Comparison of ENCODE assay signal across 10 cellular contexts in the genomic region with DNA sequence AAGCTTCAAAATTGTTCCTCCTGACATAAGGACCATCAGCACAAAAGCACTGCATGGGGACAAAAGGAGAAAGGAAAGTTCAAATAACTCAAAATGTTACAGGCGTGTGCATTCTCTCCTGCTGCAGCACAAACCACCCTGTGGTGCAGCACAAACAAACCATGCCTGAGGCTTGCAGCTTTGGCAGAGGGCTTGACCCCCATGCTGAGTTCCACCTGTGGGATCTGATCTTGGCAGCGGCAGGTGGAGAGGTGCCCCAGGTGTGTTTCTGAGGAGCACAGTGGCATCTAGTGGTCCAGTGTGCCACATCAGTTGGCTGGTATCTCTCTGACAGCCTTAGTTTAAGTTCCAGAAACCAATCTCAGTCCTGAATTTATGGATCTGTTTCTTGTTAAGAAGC.
DNase-seq lines count a peak whose midpoint lies in the region; ATAC-seq, FAIRE-seq and TF ChIP-seq lines count a peak whose summit lies in the region.
"Had no signal": no experiment of that assay in that cellular context is flagged by ENCODE, and none has a peak within 500 bp of the region (broad histone marks: within the 10 kb centered on the region; RNA-seq: fewer than 3 reads in every experiment).

No MANE protein-coding gene starts in this region.

- DNase-seq in GM13976 (ENCODE audit: low spot score) (no peak), NCI-H1417 treated with DMSO at 0.1 percent for 48 hours (lab: John Stamatoyannopoulos, UW) (peak; percentile 69), astrocyte (ENCODE audit: low read depth) (no peak), mucosa of descending colon (peak in 2 of 3 donors; percentile 49 to 59), hippocampal formation (lab: John Stamatoyannopoulos, UW) (no peak), suprapubic skin (ENCODE audit: low spot score in 2 of 2) (no peak)

- ATAC-seq in mucosa of descending colon (no peak), GM18505 (IDR thresholded peaks at IDR 0.05; ENCODE audit: unreplicated experiment) (no peak)
- no peak for ATAC-seq in activated CD4-positive, CD25-positive, alpha-beta regulatory T cell treated with anti-CD3 and anti-CD28 coated beads, Interleukin-2, amount 50 U/mL, for 24 hours

- no peaks in the 10 kb centered on the region for H4K20me1 ChIP-seq in astrocyte (ENCODE audit: insufficient read depth, low read length)

- H3K4me3 Mint-ChIP-seq in astrocyte (ENCODE audit: unreplicated experiment): no peak overlapping the region
- H3K4me3 Mint-ChIP-seq: neural crest cell; T-helper 2 cell treated with Interferon-gamma antibody and Interleukin-4, amounts not matched to agents 5 μg/mL and 100 μg/mL, for 36 hours had no signal

- H3K27me3 ChIP-seq in astrocyte (ENCODE audit: insufficient read depth, low read length) (no peaks in the 10 kb centered on the region), suprapubic skin (no peaks in the 10 kb centered on the region)

- H3K4me1 ChIP-seq in astrocyte (ENCODE audit: insufficient read depth, low read length) (peaks cover 10% of the 10 kb centered on the region), mucosa of descending colon (ENCODE audit: low read depth) (peaks cover 4% of the 10 kb centered on the region), suprapubic skin (peaks cover 3% of the 10 kb centered on the region)

- H3K27ac ChIP-seq in astrocyte (ENCODE audit: low read depth, low read length) (no peak overlapping the region), suprapubic skin (no peak overlapping the region)

- H3K4me3 ChIP-seq in astrocyte (ENCODE audit: insufficient read depth, low read depth, low read length): no peak overlapping the region
- no peak overlapping the region for H3K4me3 ChIP-seq in mucosa of descending colon
- no peak overlapping the region for H3K4me3 ChIP-seq in suprapubic skin

- H2AFZ ChIP-seq in astrocyte (ENCODE audit: low read depth, low read length): no peak overlapping the region

- H3K4me1 Mint-ChIP-seq in astrocyte (ENCODE audit: low read depth, unreplicated experiment): peaks cover 36% of the 10 kb centered on the region

- H3K36me3 Mint-ChIP-seq in astrocyte (ENCODE audit: low read depth, unreplicated experiment): peaks cover 24% of the 10 kb centered on the region

- H3K9ac ChIP-seq in astrocyte (ENCODE audit: low read length): no peak overlapping the region

- no peak for FAIRE-seq in astrocyte (lab: Jason Lieb, UNC)

- intact Hi-C loops in mucosa of descending colon (cut with DNase I, micrococcal nuclease): no loop called here

- in situ Hi-C loops in GM13976 (cut with MboI; ENCODE audit: low sequenced_read_pairs, unreplicated experiment): no loop called here

- no peak for TF ChIP-seq EP300 in suprapubic skin (IDR thresholded peaks at IDR 0.05)

- TF ChIP-seq POLR2A in GM18505 (IDR thresholded peaks at IDR 0.05; ENCODE audit: borderline replicate concordance, extremely low read depth, insufficient read depth, insufficient read length): no peak
- no peak for TF ChIP-seq POLR2A in suprapubic skin (IDR thresholded peaks at IDR 0.05)

- no peaks in the 10 kb centered on the region for H3K79me2 ChIP-seq in astrocyte (ENCODE audit: insufficient read depth, low read length)

- H3K9me3 ChIP-seq in astrocyte (ENCODE audit: insufficient read depth, low read depth, low read length): no peaks in the 10 kb centered on the region
- H3K9me3 ChIP-seq in mucosa of descending colon: no peaks in the 10 kb centered on the region
- no peaks in the 10 kb centered on the region for H3K9me3 ChIP-seq in suprapubic skin

- H3K9me3 Mint-ChIP-seq in astrocyte (ENCODE audit: unreplicated experiment): no peaks in the 10 kb centered on the region
- H3K9me3 Mint-ChIP-seq: neural crest cell; T-helper 2 cell treated with Interferon-gamma antibody and Interleukin-4, amounts not matched to agents 5 μg/mL and 100 μg/mL, for 36 hours had no signal

- H3K27ac Mint-ChIP-seq in astrocyte (ENCODE audit: unreplicated experiment): peak overlapping the region; percentile 30
- H3K27ac Mint-ChIP-seq: T-helper 2 cell treated with Interferon-gamma antibody and Interleukin-4, amounts not matched to agents 5 μg/mL and 100 μg/mL, for 36 hours had no signal

- no peaks in the 10 kb centered on the region for H3K27me3 Mint-ChIP-seq in astrocyte (ENCODE audit: low read depth, unreplicated experiment)

- WGBS in suprapubic skin: 10% methylated on average over 1 of the region's 2 CpGs

- H3K36me3 ChIP-seq in astrocyte (ENCODE audit: insufficient read depth, low read length) (peaks cover 6% of the 10 kb centered on the region), mucosa of descending colon (ENCODE audit: low read depth) (no peaks in the 10 kb centered on the region), suprapubic skin (no peaks in the 10 kb centered on the region)

- H3K4me2 ChIP-seq in astrocyte (ENCODE audit: low read length): no peak overlapping the region

- TF ChIP-seq CTCF in GM13976 (IDR thresholded peaks at IDR 0.05; ENCODE audit: borderline replicate concordance, control extremely low read depth, extremely low read depth, insufficient read depth, missing control alignments) (peak; percentile 46), astrocyte (IDR thresholded peaks at IDR 0.05; ENCODE audit: insufficient read depth, low read depth, low read length) (no peak), mucosa of descending colon (IDR thresholded peaks at IDR 0.05) (no peak), suprapubic skin (IDR thresholded peaks at IDR 0.05) (peak in 1 of 2 donors; percentile 18)

Comparison
In these comparisons a context has a peak if more than half of its experiments do, and no peak if none do; other contexts are left out.
1. DNase-seq: peak in NCI-H1417 treated with DMSO at 0.1 percent for 48 hours (single experiment) and mucosa of descending colon (2 of 3); none in GM13976 (single experiment), astrocyte (single experiment), hippocampal formation (0 of 2) and suprapubic skin (0 of 2).